ENCODE assay signal across 11 cellular contexts in the genomic region with DNA sequence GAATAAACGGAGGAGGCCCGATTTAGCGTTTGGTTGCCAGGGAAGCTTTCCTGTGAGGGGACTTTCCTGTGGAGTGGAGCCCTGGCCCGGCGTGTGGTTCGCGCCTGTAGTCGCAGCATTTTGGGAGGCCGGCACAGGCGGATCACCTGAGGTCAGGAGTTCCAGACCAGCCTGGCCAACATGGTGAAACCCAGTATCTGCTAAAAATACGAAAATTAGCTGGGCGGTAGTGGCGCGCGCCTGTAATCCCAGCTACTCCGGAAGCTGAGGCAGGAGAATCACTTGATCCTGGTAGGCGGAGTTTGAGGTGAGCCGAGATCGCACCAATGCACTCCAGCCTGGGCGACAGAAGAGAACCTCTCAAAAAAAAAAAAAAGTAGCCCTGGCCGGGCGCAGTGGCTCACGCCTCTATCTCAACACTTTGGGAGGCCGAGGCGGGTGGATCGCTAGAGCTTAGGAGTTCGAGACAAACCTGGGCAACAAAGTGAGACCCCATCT. TPM values are rescaled to one million over a fixed set of nuclear protein-coding genes. Genes with fewer than 3 reads are reported as not detected.
DNase-seq lines count a peak whose midpoint lies in the region; ATAC-seq, FAIRE-seq and TF ChIP-seq lines count a peak whose summit lies in the region.
"Had no signal": no experiment of that assay in that cellular context is flagged by ENCODE, and none has a peak within 500 bp of the region (broad histone marks: within the 10 kb centered on the region; RNA-seq: fewer than 3 reads in every experiment).

No MANE protein-coding gene starts in this region.

- H3K36me3 ChIP-seq in endothelial cell of umbilical vein (ENCODE audit: control insufficient read depth in 2 of 2, extremely low read depth in 1 of 2, insufficient read depth in 2 of 2, low read length in 2 of 2) (peaks cover 3 to 14% of the 10 kb centered on the region in 2 experiments), thyroid gland (no peaks in the 10 kb centered on the region)
- H3K36me3 ChIP-seq: ascending aorta had no signal

- H3K27ac ChIP-seq in endothelial cell of umbilical vein (ENCODE audit: insufficient read depth, low read depth, low read length) (no peak overlapping the region), thyroid gland (no peak overlapping the region)
- H3K27ac ChIP-seq: ascending aorta had no signal

- no peak for ATAC-seq in activated naive CD4-positive, alpha-beta T cell treated with anti-CD3 and anti-CD28 coated beads, Interleukin-2, amount 50 U/mL, for 72 hours
- no peak for ATAC-seq in HG02884 (IDR thresholded peaks at IDR 0.05; ENCODE audit: unreplicated experiment)
- ATAC-seq: Right ventricle myocardium inferior had no signal

- no peak overlapping the region for H3K27ac Mint-ChIP-seq in activated naive CD4-positive, alpha-beta T cell treated with anti-CD3 and anti-CD28 coated beads, Interleukin-2, amount 50 U/mL, for 24 hours
- no peak overlapping the region for H3K27ac Mint-ChIP-seq in activated naive CD4-positive, alpha-beta T cell treated with anti-CD3 and anti-CD28 coated beads, Interleukin-2, amount 50 U/mL, for 72 hours

- intact Hi-C loops in endothelial cell of umbilical vein (cut with micrococcal nuclease), result no loop called here
- intact Hi-C loops in thyroid gland (cut with DNase I), result loop anchor here (10.0 kb wide), 1 partner anchor 249 kb away; no protein-coding TSS in a partner anchor

- no peaks in the 10 kb centered on the region for H3K36me3 Mint-ChIP-seq in activated naive CD4-positive, alpha-beta T cell treated with anti-CD3 and anti-CD28 coated beads, Interleukin-2, amount 50 U/mL, for 24 hours
- no peaks in the 10 kb centered on the region for H3K36me3 Mint-ChIP-seq in activated naive CD4-positive, alpha-beta T cell treated with anti-CD3 and anti-CD28 coated beads, Interleukin-2, amount 50 U/mL, for 72 hours

- no TSS peak for BruUV-seq in endothelial cell of umbilical vein (replicated peaks; lab: Mats Ljungman, UMichigan)

- H2AFZ ChIP-seq in endothelial cell of umbilical vein (ENCODE audit: low read depth, low read length), result no peak overlapping the region

- H3K4me2 ChIP-seq in endothelial cell of umbilical vein (ENCODE audit: insufficient read depth, low read length), result no peak overlapping the region

- H3K79me2 ChIP-seq in endothelial cell of umbilical vein (ENCODE audit: control insufficient read depth, insufficient read depth, low read length), result no peaks in the 10 kb centered on the region

- H3K4me3 Mint-ChIP-seq in activated naive CD4-positive, alpha-beta T cell treated with anti-CD3 and anti-CD28 coated beads, Interleukin-2, amount 50 U/mL, for 24 hours, result peak overlapping the region; percentile 44

- peaks cover 4% of the 10 kb centered on the region for H3K4me1 Mint-ChIP-seq in activated naive CD4-positive, alpha-beta T cell treated with anti-CD3 and anti-CD28 coated beads, Interleukin-2, amount 50 U/mL, for 24 hours

- no peak overlapping the region for H3K9ac ChIP-seq in endothelial cell of umbilical vein (replicated peaks; ENCODE audit: extremely low read depth, insufficient read depth, low read length)

- H3K27me3 ChIP-seq in endothelial cell of umbilical vein (ENCODE audit: control insufficient read depth in 2 of 2, insufficient read depth in 2 of 2, low read length in 2 of 2) (no peaks in the 10 kb centered on the region), thyroid gland (no peaks in the 10 kb centered on the region)

- TF ChIP-seq CTCF in endothelial cell of umbilical vein (IDR thresholded peaks at IDR 0.05; ENCODE audit: extremely low read depth in 1 of 2, insufficient read depth in 1 of 2, low read depth in 1 of 2, low read length in 2 of 2) (no peak), thyroid gland (IDR thresholded peaks at IDR 0.05) (no peak)

- H3K9me3 Mint-ChIP-seq in activated naive CD4-positive, alpha-beta T cell treated with anti-CD3 and anti-CD28 coated beads, Interleukin-2, amount 50 U/mL, for 24 hours, result no peaks in the 10 kb centered on the region
- H3K9me3 Mint-ChIP-seq in activated naive CD4-positive, alpha-beta T cell treated with anti-CD3 and anti-CD28 coated beads, Interleukin-2, amount 50 U/mL, for 72 hours, result no peaks in the 10 kb centered on the region

- CTCF ChIA-PET in endothelial cell of umbilical vein (lab: Charles Lee), result interaction anchor here (0.5 to 1.4 kb wide), 2 partner anchors 12 to 41 kb away, joined by 5 to 7 read pairs; no protein-coding TSS in a partner anchor

- POLR2A ChIA-PET in endothelial cell of umbilical vein (lab: Charles Lee), result interaction anchor here (1.0 kb wide), 1 partner anchor 12 kb away, joined by 3 read pairs; no protein-coding TSS in a partner anchor

- H3K9me3 ChIP-seq in endothelial cell of umbilical vein (replicated peaks; ENCODE audit: control insufficient read depth, insufficient read depth, low read length), result no peaks in the 10 kb centered on the region
- no peaks in the 10 kb centered on the region for H3K9me3 ChIP-seq in thyroid gland
- H3K9me3 ChIP-seq: ascending aorta had no signal

- peaks cover 15% of the 10 kb centered on the region for H3K4me1 ChIP-seq in endothelial cell of umbilical vein (ENCODE audit: control insufficient read depth, extremely low read depth, insufficient read depth, low read length)
- H3K4me1 ChIP-seq in thyroid gland, result peaks cover 0 to 20% of the 10 kb centered on the region in 2 donors

- TF ChIP-seq POLR2A in endothelial cell of umbilical vein (IDR thresholded peaks at IDR 0.05; ENCODE audit: low read depth, low read length) (no peak), thyroid gland (IDR thresholded peaks at IDR 0.05) (no peak)

- H3K27me3 Mint-ChIP-seq in activated naive CD4-positive, alpha-beta T cell treated with anti-CD3 and anti-CD28 coated beads, Interleukin-2, amount 50 U/mL, for 24 hours, result peaks cover 10% of the 10 kb centered on the region

- H3K9me1 ChIP-seq in endothelial cell of umbilical vein (replicated peaks; ENCODE audit: control insufficient read depth, extremely low read depth, insufficient read depth, low read length), result no peaks in the 10 kb centered on the region

- WGBS in thyroid gland, 2 donors, result 27 to 40% methylated on average over 26 to 27 of the region's 27 CpGs

- no peak for DNase-seq in activated naive CD4-positive, alpha-beta T cell treated with anti-CD3 and anti-CD28 coated beads, Interleukin-2, amount 50 U/mL, for 72 hours (ENCODE audit: low spot score in 2 of 2)
- DNase-seq in RPMI8226 (peak; percentile 75), endothelial cell of umbilical vein (ENCODE audit: low read depth, low spot score) (no peak), thyroid gland (peak; percentile 28 to 33), DMS 273 treated with DMSO at 0.1 percent for 48 hours (lab: John Stamatoyannopoulos, UW) (no peak)
- DNase-seq in activated effector memory CD4-positive, alpha-beta T cell treated with anti-CD3 and anti-CD28 coated beads, Interleukin-2, amount 50 U/mL, for 16 hours, result no peak
- DNase-seq: NCI-H2107 had no signal

- FAIRE-seq in endothelial cell of umbilical vein (lab: Jason Lieb, UNC), result peak; percentile 72

- H3K4me3 ChIP-seq in endothelial cell of umbilical vein (replicated peaks in 1 of 3; ENCODE audit: insufficient read depth in 1 of 3, low read depth in 1 of 3, low read length in 3 of 3) (no peak overlapping the region), thyroid gland (replicated peaks in 1 of 3) (no peak overlapping the region)

- H4K20me1 ChIP-seq in endothelial cell of umbilical vein (replicated peaks; ENCODE audit: control insufficient read depth, extremely low read depth, insufficient read depth, low read length), result no peaks in the 10 kb centered on the region

- dilution Hi-C loops in endothelial cell of umbilical vein (cut with MboI; ENCODE audit: extremely low pct_ligation_motif_present, low sequenced_read_pairs), result no loop called here

RNA-seq across cellular contexts. Expression of a gene that starts 6.9 kb away (rescaled TPM):
- 1 to 10 TPM; 1.5 to 1.7 TPM for total RNA-seq in activated naive CD4-positive, alpha-beta T cell treated with anti-CD3 and anti-CD28 coated beads, Interleukin-2, amount 50 U/mL, for 72 hours
- total RNA-seq in endothelial cell of umbilical vein, result 26.3 and 30.0 TPM in 2 replicates
- 22.1 and 25.0 TPM in 2 replicates for polyA plus RNA-seq in endothelial cell of umbilical vein
- polyA plus RNA-seq in endothelial cell of umbilical vein (2011; cell fraction: cytosol; rRNA removed), result 10.9 and 14.4 TPM in 2 replicates
- polyA plus RNA-seq in endothelial cell of umbilical vein (2011; cell fraction: nucleus; rRNA removed), result 47.3 and 47.4 TPM in 2 replicates
- polyA plus RNA-seq in endothelial cell of umbilical vein (2012), result 6.1 and 11.4 TPM in 2 replicates
- polyA minus RNA-seq in endothelial cell of umbilical vein, result 8.3 and 8.7 TPM in 2 replicates
- not detected for polyA minus RNA-seq in endothelial cell of umbilical vein (2011; cell fraction: cytosol; rRNA and poly(A)+ RNA removed)
- polyA minus RNA-seq in endothelial cell of umbilical vein (2011; cell fraction: nucleus; rRNA and poly(A)+ RNA removed), result 6.3 and 14.1 TPM in 2 replicates
- total RNA-seq in thyroid gland, result 10 to 100 TPM; 21.1 to 49.7 (median 30.5) TPM

RNA-seq across cellular contexts. Expression of a gene that starts 14.8 kb away (rescaled TPM):
- 1,000 to 10,000 TPM; 2,643 to 2,829 TPM for total RNA-seq in activated naive CD4-positive, alpha-beta T cell treated with anti-CD3 and anti-CD28 coated beads, Interleukin-2, amount 50 U/mL, for 72 hours
- total RNA-seq in endothelial cell of umbilical vein, result 1,555 and 1,664 TPM in 2 replicates
- 865 and 990 TPM in 2 replicates for polyA plus RNA-seq in endothelial cell of umbilical vein
- polyA plus RNA-seq in endothelial cell of umbilical vein (2011; cell fraction: cytosol; rRNA removed), result 799 and 842 TPM in 2 replicates
- 200 and 336 TPM in 2 replicates for polyA plus RNA-seq in endothelial cell of umbilical vein (2011; cell fraction: nucleus; rRNA removed)
- polyA plus RNA-seq in endothelial cell of umbilical vein (2012), result 2,106 and 2,592 TPM in 2 replicates
- polyA minus RNA-seq in endothelial cell of umbilical vein, result 420 and 491 TPM in 2 replicates
- 322 TPM for polyA minus RNA-seq in endothelial cell of umbilical vein (2011; cell fraction: cytosol; rRNA and poly(A)+ RNA removed)
- 48.7 and 96.3 TPM in 2 replicates for polyA minus RNA-seq in endothelial cell of umbilical vein (2011; cell fraction: nucleus; rRNA and poly(A)+ RNA removed)
- total RNA-seq in thyroid gland, result 100 to 1,000 TPM; 262 to 525 (median 420) TPM

RNA-seq across cellular contexts. Expression of a gene that starts 14.9 kb away (rescaled TPM):
- total RNA-seq in activated naive CD4-positive, alpha-beta T cell treated with anti-CD3 and anti-CD28 coated beads, Interleukin-2, amount 50 U/mL, for 72 hours, result 10 to 100 TPM; 54.5 to 73.1 TPM
- 60.2 and 62.0 TPM in 2 replicates for total RNA-seq in endothelial cell of umbilical vein
- polyA plus RNA-seq in endothelial cell of umbilical vein, result 169 and 196 TPM in 2 replicates
- polyA plus RNA-seq in endothelial cell of umbilical vein (2011; cell fraction: cytosol; rRNA removed), result 60.1 and 63.3 TPM in 2 replicates
- polyA plus RNA-seq in endothelial cell of umbilical vein (2011; cell fraction: nucleus; rRNA removed), result 27.0 and 32.6 TPM in 2 replicates
- 74.3 and 105 TPM in 2 replicates for polyA plus RNA-seq in endothelial cell of umbilical vein (2012)
- polyA minus RNA-seq in endothelial cell of umbilical vein, result 54.9 and 60.2 TPM in 2 replicates
- 60.9 TPM for polyA minus RNA-seq in endothelial cell of umbilical vein (2011; cell fraction: cytosol; rRNA and poly(A)+ RNA removed)
- 17.9 and 21.0 TPM in 2 replicates for polyA minus RNA-seq in endothelial cell of umbilical vein (2011; cell fraction: nucleus; rRNA and poly(A)+ RNA removed)
- total RNA-seq in thyroid gland, result 10 to 100 TPM in 2 of 4 donors, 1 to 10 TPM in 2; 3.8 to 39.7 (median 17.0) TPM

RNA-seq across cellular contexts. Expression of a gene that starts 27.8 kb away (rescaled TPM):
- 1 to 10 TPM in 1 of 2 donors, not detected in 1; 9.5 TPM for total RNA-seq in activated naive CD4-positive, alpha-beta T cell treated with anti-CD3 and anti-CD28 coated beads, Interleukin-2, amount 50 U/mL, for 72 hours
- 3.9 and 4.6 TPM in 2 replicates for total RNA-seq in endothelial cell of umbilical vein
- polyA plus RNA-seq in endothelial cell of umbilical vein, result 14.1 and 18.5 TPM in 2 replicates
- polyA plus RNA-seq in endothelial cell of umbilical vein (2011; cell fraction: cytosol; rRNA removed), result 11.1 and 13.6 TPM in 2 replicates
- 21.6 and 23.6 TPM in 2 replicates for polyA plus RNA-seq in endothelial cell of umbilical vein (2011; cell fraction: nucleus; rRNA removed)
- 18.8 and 26.4 TPM in 2 replicates for polyA plus RNA-seq in endothelial cell of umbilical vein (2012)
- 2.5 and 5.9 TPM in 2 replicates for polyA minus RNA-seq in endothelial cell of umbilical vein
- 0.72 TPM for polyA minus RNA-seq in endothelial cell of umbilical vein (2011; cell fraction: cytosol; rRNA and poly(A)+ RNA removed)
- 4.3 and 11.4 TPM in 2 replicates for polyA minus RNA-seq in endothelial cell of umbilical vein (2011; cell fraction: nucleus; rRNA and poly(A)+ RNA removed)
- 10 to 100 TPM; 19.9 to 99.8 (median 46.6) TPM for total RNA-seq in thyroid gland

RNA-seq across cellular contexts. Expression of a gene that starts 28.0 kb away (rescaled TPM):
- total RNA-seq in activated naive CD4-positive, alpha-beta T cell treated with anti-CD3 and anti-CD28 coated beads, Interleukin-2, amount 50 U/mL, for 72 hours, result 10 to 100 TPM; 46.1 to 49.7 TPM
- total RNA-seq in endothelial cell of umbilical vein, result 84.9 and 86.7 TPM in 2 replicates
- 190 and 255 TPM in 2 replicates for polyA plus RNA-seq in endothelial cell of umbilical vein
- 119 and 129 TPM in 2 replicates for polyA plus RNA-seq in endothelial cell of umbilical vein (2011; cell fraction: cytosol; rRNA removed)
- 45.1 and 52.5 TPM in 2 replicates for polyA plus RNA-seq in endothelial cell of umbilical vein (2011; cell fraction: nucleus; rRNA removed)
- 52.9 and 57.1 TPM in 2 replicates for polyA plus RNA-seq in endothelial cell of umbilical vein (2012)
- polyA minus RNA-seq in endothelial cell of umbilical vein, result 23.9 and 30.9 TPM in 2 replicates
- polyA minus RNA-seq in endothelial cell of umbilical vein (2011; cell fraction: cytosol; rRNA and poly(A)+ RNA removed), result 48.5 TPM
- 7.3 and 9.9 TPM in 2 replicates for polyA minus RNA-seq in endothelial cell of umbilical vein (2011; cell fraction: nucleus; rRNA and poly(A)+ RNA removed)
- 100 to 1,000 TPM in 1 of 4 donors, 10 to 100 TPM in 3; 20.8 to 114 (median 74.0) TPM for total RNA-seq in thyroid gland

Comparison
In these comparisons a context has a peak if more than half of its experiments do, and no peak if none do; other contexts are left out.
1. DNase-seq: peak in RPMI8226 (single experiment) and thyroid gland (2 of 2); none in activated naive CD4-positive, alpha-beta T cell treated with anti-CD3 and anti-CD28 coated beads, Interleukin-2, amount 50 U/mL, for 72 hours (0 of 2), endothelial cell of umbilical vein (single experiment), DMS 273 treated with DMSO at 0.1 percent for 48 hours (single experiment) and activated effector memory CD4-positive, alpha-beta T cell treated with anti-CD3 and anti-CD28 coated beads, Interleukin-2, amount 50 U/mL, for 16 hours (single experiment).
2. RNA of a gene that starts 6.9 kb away (total RNA-seq): 21.1 to 49.7 TPM in thyroid gland and 26.3 to 30.0 TPM in endothelial cell of umbilical vein; 1.5 to 1.7 TPM in activated naive CD4-positive, alpha-beta T cell treated with anti-CD3 and anti-CD28 coated beads, Interleukin-2, amount 50 U/mL, for 72 hours; every median in the first group is over 4 times any median in the second.